Comparison of ENCODE assay signal across 8 cellular contexts in genomic region chr3:194486540-194487288, GRCh38. TPM values are rescaled to one million over a fixed set of nuclear protein-coding genes. Genes with fewer than 3 reads are reported as not detected.
DNase-seq lines count a peak whose midpoint lies in the region; ATAC-seq, FAIRE-seq and TF ChIP-seq lines count a peak whose summit lies in the region.

Gene ATP13A3, minus strand, starts transcription at chr3:194487002. Its CDS starts 24,812 bp downstream, at chr3:194462190.

- peak; percentile 63 for ATAC-seq in GM21367 (IDR thresholded peaks at IDR 0.05; ENCODE audit: unreplicated experiment)
- ATAC-seq in activated CD8-positive, alpha-beta memory T cell treated with anti-CD3 and anti-CD28 coated beads, Interleukin-2, amount 10 ng/mL, durations not matched to agents 7 days and 5 days: peak; percentile 85

- H4K5ac ChIP-seq in H1 (ENCODE audit: insufficient read length, low read depth, low read length) (no peak within 1 kb of the TSS), mesendoderm (ENCODE audit: low read length) (no peak within 1 kb of the TSS)

- no peaks in the 10 kb centered on the region for H3K9me3 Mint-ChIP-seq in activated CD8-positive, alpha-beta memory T cell treated with anti-CD3 and anti-CD28 coated beads, Interleukin-2, amount 10 ng/mL, durations not matched to agents 7 days and 5 days (ENCODE audit: low read depth)

- no peak within 1 kb of the TSS for H3K23ac ChIP-seq in H1 (ENCODE audit: insufficient read length)
- H3K23ac ChIP-seq in mesendoderm (ENCODE audit: low read length): peak within 1 kb of the TSS; percentile 34

- H3K4ac ChIP-seq in H1 (replicated peaks; ENCODE audit: insufficient read length, low read depth, low read length) (no peak within 1 kb of the TSS), mesendoderm (ENCODE audit: low read depth, low read length) (peak within 1 kb of the TSS; percentile 82)

- peak within 1 kb of the TSS; percentile 32 for H3K18ac ChIP-seq in H1 (ENCODE audit: extremely low read depth, low read length)
- H3K18ac ChIP-seq in mesendoderm (ENCODE audit: low read length): peak within 1 kb of the TSS; percentile 98

- peak within 1 kb of the TSS; percentile 82; the same call in 1 of the 2 replicates for H2AK5ac ChIP-seq in H1 (ENCODE audit: low read depth, low read length)
- H2AK5ac ChIP-seq in mesendoderm (ENCODE audit: low read length): peak within 1 kb of the TSS; percentile 20

- TF ChIP-seq POLR2A in H1 (IDR thresholded peaks at IDR 0.05; ENCODE audit: control extremely low read depth in 1 of 2, low read depth in 2 of 2, low read length in 2 of 2): peak; percentile 86 to 88

- H3K79me1 ChIP-seq in H1 (ENCODE audit: low read depth, low read length): no peaks in the 10 kb centered on the region
- peaks cover 1% of the 10 kb centered on the region for H3K79me1 ChIP-seq in mesendoderm (ENCODE audit: low read length)

- peak within 1 kb of the TSS; percentile 92 for H3K27ac Mint-ChIP-seq in activated CD8-positive, alpha-beta memory T cell treated with anti-CD3 and anti-CD28 coated beads, Interleukin-2, amount 10 ng/mL, durations not matched to agents 7 days and 5 days

- no peak within 1 kb of the TSS for H4K91ac ChIP-seq in H1 (replicated peaks; ENCODE audit: insufficient read length, low read length)

- H2AFZ ChIP-seq in H1 (ENCODE audit: low read length): peak within 1 kb of the TSS; percentile 93; the same call in 1 of the 2 replicates

- H3K9ac ChIP-seq in H1 (replicated peaks in 1 of 4; ENCODE audit: extremely low read depth in 1 of 4, low read depth in 3 of 4, low read length in 3 of 4): peak within 1 kb of the TSS; percentile 68 to 95 (median 75)
- H3K9ac ChIP-seq in mesendoderm (ENCODE audit: low read length): peak within 1 kb of the TSS; percentile 93

- POLR2A ChIA-PET in H1 (lab: Charles Lee; ENCODE audit: partially characterized antibody): interaction anchor here (0.7 to 2.6 kb wide), 12 partner anchors 10 to 185 kb away, joined by 3 to 11 read pairs (median 4); partner anchors contain the start of gene LSG1

- H2BK120ac ChIP-seq in H1 (replicated peaks; ENCODE audit: low read depth, low read length) (no peak within 1 kb of the TSS), mesendoderm (ENCODE audit: low read depth, low read length) (peak within 1 kb of the TSS; percentile 92)

- H3K27me3 Mint-ChIP-seq in activated CD8-positive, alpha-beta memory T cell treated with anti-CD3 and anti-CD28 coated beads, Interleukin-2, amount 10 ng/mL, durations not matched to agents 7 days and 5 days: no peaks in the 10 kb centered on the region

- H3K4me2 ChIP-seq in H1 (ENCODE audit: insufficient read depth in 1 of 2, low read depth in 2 of 2, low read length in 2 of 2) (peak within 1 kb of the TSS; percentile 71 to 99), mesendoderm (ENCODE audit: low read length) (peak within 1 kb of the TSS; percentile 73)

- H3K56ac ChIP-seq in H1 (replicated peaks; ENCODE audit: insufficient read length, low read depth, low read length) (no peak within 1 kb of the TSS), mesendoderm (ENCODE audit: low read length) (peak within 1 kb of the TSS; percentile 92)

- FAIRE-seq in H1 (lab: Jason Lieb, UNC): no peak

- H3K36me3 ChIP-seq in H1 (ENCODE audit: control insufficient read depth in 2 of 4, insufficient read depth in 4 of 4, low read length in 3 of 4) (peaks cover 0 to 4% (median 1%) of the 10 kb centered on the region in 4 experiments; a peak in 1 of 8 replicates), mesendoderm (ENCODE audit: control insufficient read depth, insufficient read depth, low read length) (no peaks in the 10 kb centered on the region)

- no peak for TF ChIP-seq EP300 in H1 (IDR thresholded peaks at IDR 0.05; ENCODE audit: borderline replicate concordance in 1 of 2, low read depth in 2 of 2, low read length in 2 of 2)

- peaks cover 0 to 2% (median 0%) of the 10 kb centered on the region in 4 experiments; a peak in 2 of 7 replicates for H3K4me1 ChIP-seq in H1 (replicated peaks in 1 of 4; ENCODE audit: control insufficient read depth in 3 of 4, insufficient read depth in 4 of 4, low read length in 3 of 4)
- peaks cover 4% of the 10 kb centered on the region for H3K4me1 ChIP-seq in mesendoderm (ENCODE audit: control insufficient read depth, low read depth, low read length)

- no peak within 1 kb of the TSS; the same call in 1 of the 2 replicates for H2BK15ac ChIP-seq in H1 (ENCODE audit: low read length)
- no peak within 1 kb of the TSS for H2BK15ac ChIP-seq in mesendoderm (replicated peaks; ENCODE audit: low read depth)

- H3K79me2 ChIP-seq in H1 (ENCODE audit: control insufficient read depth in 1 of 2, insufficient read depth in 2 of 2, low read length in 2 of 2): peaks cover 12 to 44% of the 10 kb centered on the region in 2 experiments
- peaks cover 37% of the 10 kb centered on the region for H3K79me2 ChIP-seq in mesendoderm (ENCODE audit: control insufficient read depth, insufficient read depth, low read length)

- H3K27ac ChIP-seq in H1 (ENCODE audit: low read depth, low read length) (no peak within 1 kb of the TSS; the same call in 1 of the 2 replicates), mesendoderm (ENCODE audit: low read depth, low read length) (peak within 1 kb of the TSS; percentile 65)

- CTCF ChIA-PET in activated CD8-positive, alpha-beta memory T cell treated with anti-CD3 and anti-CD28 coated beads, Interleukin-2, amount 10 ng/mL, durations not matched to agents 7 days and 5 days (lab: Charles Lee): interaction anchor here (1.2 to 4.3 kb wide), 7 partner anchors 13 to 98 kb away, joined by 3 to 33 read pairs (median 6); no protein-coding TSS in a partner anchor
- CTCF ChIA-PET in H1 (lab: Charles Lee; ENCODE audit: partially characterized antibody): interaction anchor here (0.7 to 3.8 kb wide), 5 partner anchors 9 to 86 kb away, joined by 3 to 50 read pairs (median 4); no protein-coding TSS in a partner anchor

- H4K8ac ChIP-seq in H1 (ENCODE audit: extremely low read depth, insufficient read depth, low read length): peak within 1 kb of the TSS; percentile 62
- H4K8ac ChIP-seq in mesendoderm (ENCODE audit: low read depth, low read length): no peak within 1 kb of the TSS

- no peak for TF ChIP-seq CTCF in H1 (IDR thresholded peaks at IDR 0.05; ENCODE audit: control extremely low read depth in 1 of 3, insufficient read depth in 1 of 3, low read depth in 1 of 3, low read length in 3 of 3)

- peaks cover 27% of the 10 kb centered on the region for H3K36me3 Mint-ChIP-seq in activated CD8-positive, alpha-beta memory T cell treated with anti-CD3 and anti-CD28 coated beads, Interleukin-2, amount 10 ng/mL, durations not matched to agents 7 days and 5 days

- no peaks in the 10 kb centered on the region for H3K9me3 ChIP-seq in H1 (ENCODE audit: insufficient read depth in 2 of 2, low read depth in 1 of 2, low read length in 1 of 2)

- no peak for TF ChIP-seq RAD21 in H1 (IDR thresholded peaks at IDR 0.05 in 1 of 2, conservative IDR thresholded peaks at IDR 0.05 in 1 of 2; ENCODE audit: low read depth in 2 of 2, low read length in 2 of 2)

- H3K4me1 Mint-ChIP-seq in activated CD8-positive, alpha-beta memory T cell treated with anti-CD3 and anti-CD28 coated beads, Interleukin-2, amount 10 ng/mL, durations not matched to agents 7 days and 5 days: peaks cover 52% of the 10 kb centered on the region

- peaks cover 8% of the 10 kb centered on the region; the same call in 1 of the 2 replicates for H3K23me2 ChIP-seq in H1 (ENCODE audit: low read depth, low read length)

- no peak within 1 kb of the TSS for H3K14ac ChIP-seq in H1 (ENCODE audit: insufficient read length)

- peak within 1 kb of the TSS; percentile 80 for H2BK12ac ChIP-seq in H1 (ENCODE audit: low read depth, low read length)

- DNase-seq in COLO668 (lab: John Stamatoyannopoulos, UW; ENCODE audit: unreplicated experiment) (peak; percentile 90), HUDEP-2 (lab: John Stamatoyannopoulos, UW; ENCODE audit: unreplicated experiment in 76 of 76) (peak in 73 of 76 experiments; percentile 27 to 90 (median 80)), NOMO-1 treated with dmso at 0.1 percent for 144 hours (lab: John Stamatoyannopoulos, UW; ENCODE audit: unreplicated experiment) (peak; percentile 94), H1 (ENCODE audit: low read depth in 1 of 2, low spot score in 2 of 2) (peak; percentile 70 to 79), mesendoderm (peak; percentile 94)
- DNase-seq in activated CD8-positive, alpha-beta memory T cell treated with anti-CD3 and anti-CD28 coated beads, Interleukin-2, amount 10 ng/mL, durations not matched to agents 7 days and 5 days: peak; percentile 90
- DNase-seq in stimulated activated CD8-positive, alpha-beta memory T cell treated with anti-CD3 and anti-CD28 coated beads, Interleukin-15, amount 100 ng/mL, for 24 hours (ENCODE audit: low read depth): peak; percentile 71

- H3K4me3 ChIP-seq in H1 (ENCODE audit: extremely low read depth in 1 of 4, insufficient read depth in 2 of 4, low read depth in 3 of 4, low read length in 4 of 4): peak within 1 kb of the TSS; percentile 75 to 92 (median 84)
- H3K4me3 ChIP-seq in mesendoderm (ENCODE audit: low read length): peak within 1 kb of the TSS; percentile 81

- 19% methylated on average over 5 of the region's 99 CpGs; no CpG with 5 or more reads in 1 of the 2 experiments for WGBS in H1 (ENCODE audit: extremely low coverage in 1 of 2, insufficient coverage in 1 of 2, insufficient read length in 1 of 2, insufficient replicate concordance in 2 of 2, low coverage in 1 of 2, low lambda C conversion rate in 2 of 2, missing lambda C conversion rate in 1 of 2), 2 experiments
- no CpG with 5 or more reads among the region's 99 CpGs for WGBS in mesendoderm (ENCODE audit: extremely low coverage, insufficient coverage, low lambda C conversion rate)

- H4K20me1 ChIP-seq in H1 (replicated peaks in 1 of 2; ENCODE audit: control insufficient read depth in 1 of 2, insufficient read depth in 2 of 2, low read length in 2 of 2): peaks cover 0 to 9% of the 10 kb centered on the region in 2 experiments

- H2BK5ac ChIP-seq in H1 (ENCODE audit: low read depth, low read length) (no peak within 1 kb of the TSS; the same call in 1 of the 2 replicates), mesendoderm (ENCODE audit: low read length) (peak within 1 kb of the TSS; percentile 22)

- H3K27me3 ChIP-seq in H1 (replicated peaks in 1 of 4; ENCODE audit: control insufficient read depth in 3 of 4, extremely low read depth in 1 of 4, insufficient read depth in 3 of 4, low read length in 3 of 4): peaks cover 0 to 6% (median 4%) of the 10 kb centered on the region in 4 experiments; a peak in 1 of 7 replicates
- no peaks in the 10 kb centered on the region for H3K27me3 ChIP-seq in mesendoderm (ENCODE audit: insufficient read depth, low read length, poor library complexity)

- H2BK20ac ChIP-seq in H1 (ENCODE audit: low read length): no peak within 1 kb of the TSS

- peak within 1 kb of the TSS; percentile 92 for H3K4me3 Mint-ChIP-seq in activated CD8-positive, alpha-beta memory T cell treated with anti-CD3 and anti-CD28 coated beads, Interleukin-2, amount 10 ng/mL, durations not matched to agents 7 days and 5 days

RNA-seq across cellular contexts. Expression of gene ATP13A3, which starts in this region (rescaled TPM):
- total RNA-seq in activated CD8-positive, alpha-beta memory T cell treated with anti-CD3 and anti-CD28 coated beads, Interleukin-2, amount 10 ng/mL, durations not matched to agents 7 days and 5 days: 10 to 100 TPM; 78.3 to 82.0 TPM
- 84.2 and 92.2 TPM in 2 replicates for total RNA-seq in H1 (2021; fragmentation: NEBNext Ultra II Directional; extraction: Animal tissue kit (Norgen Biotek cat#: 25700))
- polyA plus RNA-seq in H1 (2011; rRNA removed): 12.5 and 18.6 TPM in 2 replicates
- polyA plus RNA-seq in H1 (2011; cell fraction: cytosol; rRNA removed): 27.6 TPM
- 13.1 TPM for polyA plus RNA-seq in H1 (2011; cell fraction: nucleus; rRNA removed)
- 16.4 to 27.5 TPM (median 25.0 TPM) in 4 replicates for polyA plus RNA-seq in H1 (2012, experiment 1 of 2)
- polyA plus RNA-seq in H1 (2012, experiment 2 of 2): 1.3 TPM
- 40.8 TPM for polyA plus RNA-seq in H1 (2013, experiment 1 of 2)
- 42.0 TPM for polyA plus RNA-seq in H1 (2013, experiment 2 of 2)
- 86.9 and 138 TPM in 2 replicates for polyA minus RNA-seq in H1 (2011; rRNA and poly(A)+ RNA removed)
- 45.7 TPM for polyA minus RNA-seq in H1 (2011; cell fraction: cytosol; rRNA and poly(A)+ RNA removed)
- 89.9 TPM for polyA minus RNA-seq in H1 (2011; cell fraction: nucleus; rRNA and poly(A)+ RNA removed)
- polyA plus RNA-seq in mesendoderm (2013, experiment 1 of 2): 43.8 TPM
- 42.9 TPM for polyA plus RNA-seq in mesendoderm (2013, experiment 2 of 2)
